ENCODE assay signal across 8 cellular contexts in genomic region chr11:68120212-68121066, GRCh38. TPM values are rescaled to one million over a fixed set of nuclear protein-coding genes. Genes with fewer than 3 reads are reported as not detected.
DNase-seq lines count a peak whose midpoint lies in the region; ATAC-seq, FAIRE-seq and TF ChIP-seq lines count a peak whose summit lies in the region.

No MANE protein-coding gene starts in this region.

- no peaks in the 10 kb centered on the region for H3K36me3 ChIP-seq in stomach smooth muscle (ENCODE audit: control insufficient read depth in 2 of 2, insufficient read depth in 2 of 2, low read length in 2 of 2)

- H3K4me3 Mint-ChIP-seq in activated CD8-positive, alpha-beta memory T cell treated with anti-CD3 and anti-CD28 coated beads, Interleukin-2, amount 10 ng/mL, durations not matched to agents 7 days and 5 days, result peak overlapping the region; percentile 64
- H3K4me3 Mint-ChIP-seq in endothelial cell (ENCODE audit: unreplicated experiment) (peak overlapping the region; percentile 96), mesothelial cell of epicardium (peak overlapping the region; percentile 87)

- peak overlapping the region; percentile 83 for H3K27ac Mint-ChIP-seq in activated CD8-positive, alpha-beta memory T cell treated with anti-CD3 and anti-CD28 coated beads, Interleukin-2, amount 10 ng/mL, durations not matched to agents 7 days and 5 days
- peak overlapping the region; percentile 91 for H3K27ac Mint-ChIP-seq in endothelial cell (ENCODE audit: unreplicated experiment)
- peak overlapping the region; percentile 98 for H3K27ac Mint-ChIP-seq in mesothelial cell of epicardium

- H3K9me3 Mint-ChIP-seq in activated CD8-positive, alpha-beta memory T cell treated with anti-CD3 and anti-CD28 coated beads, Interleukin-2, amount 10 ng/mL, durations not matched to agents 7 days and 5 days (ENCODE audit: low read depth), result no peaks in the 10 kb centered on the region
- H3K9me3 Mint-ChIP-seq in endothelial cell (ENCODE audit: unreplicated experiment) (no peaks in the 10 kb centered on the region), mesothelial cell of epicardium (no peaks in the 10 kb centered on the region)

- peaks cover 2% of the 10 kb centered on the region for H3K36me3 Mint-ChIP-seq in activated CD8-positive, alpha-beta memory T cell treated with anti-CD3 and anti-CD28 coated beads, Interleukin-2, amount 10 ng/mL, durations not matched to agents 7 days and 5 days
- H3K36me3 Mint-ChIP-seq in endothelial cell (ENCODE audit: low read depth, unreplicated experiment) (peaks cover 23% of the 10 kb centered on the region), mesothelial cell of epicardium (no peaks in the 10 kb centered on the region)

- peaks cover 15% of the 10 kb centered on the region for H3K4me1 Mint-ChIP-seq in activated CD8-positive, alpha-beta memory T cell treated with anti-CD3 and anti-CD28 coated beads, Interleukin-2, amount 10 ng/mL, durations not matched to agents 7 days and 5 days
- H3K4me1 Mint-ChIP-seq in endothelial cell (ENCODE audit: unreplicated experiment), result peaks cover 52% of the 10 kb centered on the region
- H3K4me1 Mint-ChIP-seq in mesothelial cell of epicardium, result peaks cover 48% of the 10 kb centered on the region

- CTCF ChIA-PET in activated CD8-positive, alpha-beta memory T cell treated with anti-CD3 and anti-CD28 coated beads, Interleukin-2, amount 10 ng/mL, durations not matched to agents 7 days and 5 days (lab: Charles Lee), result interaction anchor here (0.6 kb wide), 1 partner anchor 152 kb away, joined by 3 read pairs; no protein-coding TSS in a partner anchor

- DNase-seq in H54 (ENCODE audit: insufficient read length, low spot score), result peak; percentile 30
- peak; percentile 68 for DNase-seq in NAMALWA (ENCODE audit: low spot score)
- DNase-seq in activated CD8-positive, alpha-beta memory T cell treated with anti-CD3 and anti-CD28 coated beads, Interleukin-2, amount 10 ng/mL, durations not matched to agents 7 days and 5 days, result peak; percentile 58
- DNase-seq in endothelial cell (ENCODE audit: low spot score), result peak; percentile 57
- peak; percentile 48 to 60 for DNase-seq in mesothelial cell of epicardium (ENCODE audit: low spot score in 2 of 2, unreplicated experiment in 2 of 2)
- no peak for DNase-seq in omental fat pad (ENCODE audit: low spot score)

- no peaks in the 10 kb centered on the region for H3K9me3 ChIP-seq in stomach smooth muscle (ENCODE audit: control insufficient read depth in 2 of 2, low read length in 2 of 2)

- peaks cover 7% of the 10 kb centered on the region for H3K27me3 Mint-ChIP-seq in activated CD8-positive, alpha-beta memory T cell treated with anti-CD3 and anti-CD28 coated beads, Interleukin-2, amount 10 ng/mL, durations not matched to agents 7 days and 5 days
- H3K27me3 Mint-ChIP-seq in endothelial cell (ENCODE audit: unreplicated experiment), result peaks cover 13% of the 10 kb centered on the region
- H3K27me3 Mint-ChIP-seq in mesothelial cell of epicardium (ENCODE audit: low read depth), result no peaks in the 10 kb centered on the region

- H3K4me3 ChIP-seq in GM08714 (ENCODE audit: low read length) (peak overlapping the region; percentile 93), stomach smooth muscle (ENCODE audit: low read length in 2 of 2) (peak overlapping the region; percentile 72 to 81)

- peak; percentile 35 for ATAC-seq in activated CD8-positive, alpha-beta memory T cell treated with anti-CD3 and anti-CD28 coated beads, Interleukin-2, amount 10 ng/mL, durations not matched to agents 7 days and 5 days
- no peak for ATAC-seq in omental fat pad (ENCODE audit: low FRiP score)

- H3K27ac ChIP-seq in stomach smooth muscle (ENCODE audit: low read length), result peak overlapping the region; percentile 53

- TF ChIP-seq POLR2A in H54 (IDR thresholded peaks at IDR 0.05; ENCODE audit: low read depth, low read length), result no peak

- FAIRE-seq in H54 (lab: Jason Lieb, UNC), result no peak

- no peaks in the 10 kb centered on the region for H3K27me3 ChIP-seq in stomach smooth muscle (ENCODE audit: control insufficient read depth in 1 of 2, insufficient read depth in 2 of 2, low read length in 2 of 2)

- TF ChIP-seq CTCF in endothelial cell (IDR thresholded peaks at IDR 0.05; ENCODE audit: unreplicated experiment) (no peak), mesothelial cell of epicardium (IDR thresholded peaks at IDR 0.05; ENCODE audit: unreplicated experiment) (no peak), omental fat pad (IDR thresholded peaks at IDR 0.05) (no peak)

- H3K9ac ChIP-seq in stomach smooth muscle (ENCODE audit: low read length in 2 of 2), result peak overlapping the region; percentile 64 to 82

- peaks cover 35% of the 10 kb centered on the region for H3K4me1 ChIP-seq in stomach smooth muscle (ENCODE audit: control insufficient read depth, insufficient read depth, low read length)

RNA-seq across cellular contexts. Expression of gene CHKA, which starts 0.7 kb away (rescaled TPM):
- 10 to 100 TPM in 1 of 2 experiments, 1 to 10 TPM in 1; 5.3 to 12.9 TPM for total RNA-seq in activated CD8-positive, alpha-beta memory T cell treated with anti-CD3 and anti-CD28 coated beads, Interleukin-2, amount 10 ng/mL, durations not matched to agents 7 days and 5 days
- total RNA-seq in endothelial cell (ENCODE audit: unreplicated experiment) (173 TPM), mesothelial cell of epicardium (71.8 to 74.4 TPM (median 72.8 TPM) in 3 replicates), omental fat pad (10 to 100 TPM; 27.7 to 72.5 (median 33.3) TPM)
